In genomic region chr17:7435676-7436555, GRCh38 we compare ENCODE assay signal across 8 cellular contexts. TPM values are rescaled to one million over a fixed set of nuclear protein-coding genes. Genes with fewer than 3 reads are reported as not detected.
A peak's percentile ranks its signal among the peaks of the same experiment; 100 is the strongest.
DNase-seq lines count a peak whose midpoint lies in the region; ATAC-seq and TF ChIP-seq lines count a peak whose summit lies in the region.

No MANE protein-coding gene starts in this region.

- peaks cover 10% of the 10 kb centered on the region for H3K27me3 ChIP-seq in iPS-15b (ENCODE audit: control insufficient read depth, insufficient read depth, low read length)

- H3K4me1 ChIP-seq in iPS-15b (ENCODE audit: control insufficient read depth, insufficient read depth, low read length) = peaks cover 7% of the 10 kb centered on the region

- H3K27me3 Mint-ChIP-seq in activated naive CD8-positive, alpha-beta T cell treated with anti-CD3 and anti-CD28 coated beads, Interleukin-2, amount 10 ng/mL, durations not matched to agents 7 days and 5 days = no peaks in the 10 kb centered on the region

- H3K27ac Mint-ChIP-seq in activated naive CD8-positive, alpha-beta T cell treated with anti-CD3 and anti-CD28 coated beads, Interleukin-2, amount 10 ng/mL, durations not matched to agents 7 days and 5 days = peak overlapping the region; percentile 96

- H3K4me3 ChIP-seq in iPS-15b (ENCODE audit: low read depth, low read length) = peak overlapping the region; percentile 63

- H3K4me3 Mint-ChIP-seq in activated naive CD8-positive, alpha-beta T cell treated with anti-CD3 and anti-CD28 coated beads, Interleukin-2, amount 10 ng/mL, durations not matched to agents 7 days and 5 days = peak overlapping the region; percentile 96

- ATAC-seq in HG03175 (IDR thresholded peaks at IDR 0.05; ENCODE audit: unreplicated experiment) (peak; percentile 27), SK-N-SH treated with all-trans-retinoic acid at 6 μM for 48 hours (peak; percentile 34)
- ATAC-seq in activated naive CD8-positive, alpha-beta T cell treated with anti-CD3 and anti-CD28 coated beads, Interleukin-2, amount 10 ng/mL, durations not matched to agents 7 days and 5 days (ENCODE audit: low read depth) = peak; percentile 27

- H3K36me3 ChIP-seq in iPS-15b (ENCODE audit: control insufficient read depth, insufficient read depth, low read length) = no peaks in the 10 kb centered on the region

- peaks cover 4% of the 10 kb centered on the region for H3K36me3 Mint-ChIP-seq in activated naive CD8-positive, alpha-beta T cell treated with anti-CD3 and anti-CD28 coated beads, Interleukin-2, amount 10 ng/mL, durations not matched to agents 7 days and 5 days

- H3K9ac ChIP-seq in iPS-15b (ENCODE audit: low read depth, low read length) = peak overlapping the region; percentile 37

- H3K9me3 Mint-ChIP-seq in activated naive CD8-positive, alpha-beta T cell treated with anti-CD3 and anti-CD28 coated beads, Interleukin-2, amount 10 ng/mL, durations not matched to agents 7 days and 5 days = no peaks in the 10 kb centered on the region

- DNase-seq in DMS 273 (lab: John Stamatoyannopoulos, UW; ENCODE audit: unreplicated experiment) (peak; percentile 65), DMS 273 treated with DMSO at 0.1 percent for 48 hours (lab: John Stamatoyannopoulos, UW) (no peak), DMS153 (lab: John Stamatoyannopoulos, UW) (no peak)
- DNase-seq in activated naive CD8-positive, alpha-beta T cell treated with anti-CD3 and anti-CD28 coated beads, Interleukin-2, amount 10 ng/mL, durations not matched to agents 7 days and 5 days = peak; percentile 84
- DNase-seq in stimulated activated CD4-positive, alpha-beta T cell treated with anti-CD3 and anti-CD28 coated beads, Interleukin-12 subunit alpha, Interleukin-12 subunit beta, amount 100 ng/mL, for 48 hours (ENCODE audit: low read depth in 2 of 3, low spot score in 1 of 3) = peak in 2 of 3 donors; percentile 29 to 37

- H3K4me1 Mint-ChIP-seq in activated naive CD8-positive, alpha-beta T cell treated with anti-CD3 and anti-CD28 coated beads, Interleukin-2, amount 10 ng/mL, durations not matched to agents 7 days and 5 days = peaks cover 23% of the 10 kb centered on the region

- POLR2A ChIA-PET in activated naive CD8-positive, alpha-beta T cell treated with anti-CD3 and anti-CD28 coated beads, Interleukin-2, amount 10 ng/mL, durations not matched to agents 7 days and 5 days (lab: Charles Lee) = interaction anchor here (0.5 to 4.4 kb wide), 21 partner anchors 9 to 763 kb away, joined by 3 to 66 read pairs (median 5); partner anchors contain the start of genes ACAP1, CD68, CHRNB1 and FXR2

- no peaks in the 10 kb centered on the region for H3K9me3 ChIP-seq in iPS-15b (ENCODE audit: control insufficient read depth, insufficient read depth, low read length)

TF ChIP-seq in SK-N-SH treated with all-trans-retinoic acid at 6 μM for 48 hours, 23 proteins besides CTCF, POLR2A, EP300 and RAD21:
- TF ChIP-seq SNAI2 (CRISPR knock-in tag; IDR thresholded peaks at IDR 0.05) (no peak), ZC3H10 (CRISPR knock-in tag; IDR thresholded peaks at IDR 0.05) (no peak), TOX (CRISPR knock-in tag; IDR thresholded peaks at IDR 0.05; ENCODE audit: borderline replicate concordance) (no peak), ZNF70 (CRISPR knock-in tag; IDR thresholded peaks at IDR 0.05) (no peak), CSDC2 (CRISPR knock-in tag; IDR thresholded peaks at IDR 0.05) (no peak), PPARA (CRISPR knock-in tag; IDR thresholded peaks at IDR 0.05; ENCODE audit: borderline replicate concordance) (no peak), CSRNP3 (CRISPR knock-in tag; IDR thresholded peaks at IDR 0.05) (no peak), ESRRG (CRISPR knock-in tag; IDR thresholded peaks at IDR 0.05) (no peak), ZNF8 (CRISPR knock-in tag; IDR thresholded peaks at IDR 0.05) (no peak), TSHZ2 (CRISPR knock-in tag; IDR thresholded peaks at IDR 0.05) (no peak), ZNF565 (CRISPR knock-in tag; conservative IDR thresholded peaks at IDR 0.05; ENCODE audit: low read depth) (no peak), BACH2 (CRISPR knock-in tag; IDR thresholded peaks at IDR 0.05; ENCODE audit: borderline replicate concordance) (no peak), GLIS3 (CRISPR knock-in tag; IDR thresholded peaks at IDR 0.05) (no peak), TCF4 (CRISPR knock-in tag; IDR thresholded peaks at IDR 0.05; ENCODE audit: borderline replicate concordance) (no peak), OSR1 (CRISPR knock-in tag; IDR thresholded peaks at IDR 0.05) (no peak)

RNA-seq across cellular contexts. Expression of gene TMEM102, which starts 0.7 kb away (rescaled TPM):
- total RNA-seq in activated naive CD8-positive, alpha-beta T cell treated with anti-CD3 and anti-CD28 coated beads, Interleukin-2, amount 10 ng/mL, durations not matched to agents 7 days and 5 days = 10 to 100 TPM; 15.7 to 17.7 TPM

RNA-seq across cellular contexts. Expression of gene FGF11, which starts 3.4 kb away (rescaled TPM):
- total RNA-seq in activated naive CD8-positive, alpha-beta T cell treated with anti-CD3 and anti-CD28 coated beads, Interleukin-2, amount 10 ng/mL, durations not matched to agents 7 days and 5 days = 10 to 100 TPM; 25.4 to 28.5 TPM

RNA-seq across cellular contexts. Expression of gene SPEM3, which starts 7.3 kb away (rescaled TPM):
- not detected for total RNA-seq in activated naive CD8-positive, alpha-beta T cell treated with anti-CD3 and anti-CD28 coated beads, Interleukin-2, amount 10 ng/mL, durations not matched to agents 7 days and 5 days

RNA-seq across cellular contexts. Expression of gene CHRNB1, which starts 8.9 kb away (rescaled TPM):
- total RNA-seq in activated naive CD8-positive, alpha-beta T cell treated with anti-CD3 and anti-CD28 coated beads, Interleukin-2, amount 10 ng/mL, durations not matched to agents 7 days and 5 days = 10 to 100 TPM; 15.2 to 15.7 TPM

RNA-seq across cellular contexts. Expression of gene SPEM2, which starts 10.5 kb away (rescaled TPM):
- not detected for total RNA-seq in activated naive CD8-positive, alpha-beta T cell treated with anti-CD3 and anti-CD28 coated beads, Interleukin-2, amount 10 ng/mL, durations not matched to agents 7 days and 5 days

Comparison
In these comparisons a context has a peak if more than half of its experiments do, and no peak if none do; other contexts are left out.
1. DNase-seq: peak in DMS 273 (single experiment), activated naive CD8-positive, alpha-beta T cell treated with anti-CD3 and anti-CD28 coated beads, Interleukin-2, amount 10 ng/mL, durations not matched to agents 7 days and 5 days (single experiment) and stimulated activated CD4-positive, alpha-beta T cell treated with anti-CD3 and anti-CD28 coated beads, Interleukin-12 subunit alpha, Interleukin-12 subunit beta, amount 100 ng/mL, for 48 hours (2 of 3); none in DMS 273 treated with DMSO at 0.1 percent for 48 hours (single experiment) and DMS153 (single experiment).
2. Peak in every context shown above with its lines, with median percentiles within 50 percentile points of each other: ATAC-seq.